In genomic region chr1:8817413-8818324, GRCh38 we compare ENCODE assay signal across 1 cellular context.
A peak's percentile ranks its signal among the peaks of the same experiment; 100 is the strongest.
TF ChIP-seq lines count a peak whose summit lies in the region.

Gene RERE, minus strand, starts transcription at chr1:8817640.

TF ChIP-seq in H1, 55 proteins besides CTCF, POLR2A, EP300 and RAD21 (continued from another document):
- TF ChIP-seq CHD7 (IDR thresholded peaks at IDR 0.05; ENCODE audit: insufficient replicate concordance, low read length) (no peak), HDAC2 (IDR thresholded peaks at IDR 0.05; ENCODE audit: borderline replicate concordance in 1 of 2, low read depth in 2 of 2, low read length in 2 of 2) (0 out of 4 replicates have a peak, but pooled peaks of 1 of the 2 experiments have one; percentile 29), PHF8 (conservative IDR thresholded peaks at IDR 0.05; ENCODE audit: low read depth, low read length) (peak; percentile 86), KDM1A (IDR thresholded peaks at IDR 0.05; ENCODE audit: borderline replicate concordance, low read length) (no peak), TAF1 (IDR thresholded peaks at IDR 0.05; ENCODE audit: low read depth, low read length) (peak; percentile 90), BCL11A (IDR thresholded peaks at IDR 0.05; ENCODE audit: low read depth in 2 of 2, low read length in 2 of 2) (no peak), CHD2 (IDR thresholded peaks at IDR 0.05; ENCODE audit: low read length) (peak; percentile 70), TCF12 (IDR thresholded peaks at IDR 0.05; ENCODE audit: low read depth, low read length) (no peak), SP2 (IDR thresholded peaks at IDR 0.05; ENCODE audit: low read length) (peak; percentile 22; the same call in 1 of the 2 replicates), POLR2AphosphoS5 (IDR thresholded peaks at IDR 0.05; ENCODE audit: low read depth, low read length) (peak; percentile 88), RXRA (IDR thresholded peaks at IDR 0.05; ENCODE audit: insufficient read depth, low read depth, low read length) (no peak), RBBP5 (IDR thresholded peaks at IDR 0.05; ENCODE audit: borderline replicate concordance, low read depth, low read length) (0 out of 2 replicates have a peak, but pooled peaks have one; percentile 26), NANOG (IDR thresholded peaks at IDR 0.05; ENCODE audit: insufficient read depth, low read depth, low read length, poor library complexity, severe bottlenecking) (no peak), CREB1 (IDR thresholded peaks at IDR 0.05) (peak; percentile 86), CEBPB (IDR thresholded peaks at IDR 0.05; ENCODE audit: low read depth, low read length) (no peak), EGR1 (IDR thresholded peaks at IDR 0.05; ENCODE audit: borderline replicate concordance, low read depth, low read length) (peak; percentile 39; the same call in 1 of the 2 replicates), KDM4A (IDR thresholded peaks at IDR 0.05; ENCODE audit: low read depth, low read length, severe bottlenecking) (peak; percentile 43), NRF1 (IDR thresholded peaks at IDR 0.05; ENCODE audit: low read depth, low read length) (no peak), MAX (IDR thresholded peaks at IDR 0.05) (peak; percentile 19; the same call in 1 of the 2 replicates)
TF ChIP-seq in H1: peak in this region for 16.
